Comparison of ENCODE assay signal across 1 cellular context in genomic region chr17:41724476-41725030, GRCh38.
A peak's percentile ranks its signal among the peaks of the same experiment; 100 is the strongest.
TF ChIP-seq lines count a peak whose summit lies in the region.

No MANE protein-coding gene starts in this region.

TF ChIP-seq in K562, 482 proteins besides CTCF, POLR2A, EP300 and RAD21 (continued from another document):
- TF ChIP-seq TFAP4 (CRISPR knock-in tag; IDR thresholded peaks at IDR 0.05; ENCODE audit: borderline replicate concordance) (peak; percentile 21; the same call in 1 of the 2 replicates), ZFX (CRISPR knock-in tag; IDR thresholded peaks at IDR 0.05) (no peak), MEIS2 (IDR thresholded peaks at IDR 0.05; ENCODE audit: partially characterized antibody) (peak; percentile 52)
TF ChIP-seq in K562: peak in this region for 3.
